Comparison of ENCODE assay signal across 10 cellular contexts in the genomic region with DNA sequence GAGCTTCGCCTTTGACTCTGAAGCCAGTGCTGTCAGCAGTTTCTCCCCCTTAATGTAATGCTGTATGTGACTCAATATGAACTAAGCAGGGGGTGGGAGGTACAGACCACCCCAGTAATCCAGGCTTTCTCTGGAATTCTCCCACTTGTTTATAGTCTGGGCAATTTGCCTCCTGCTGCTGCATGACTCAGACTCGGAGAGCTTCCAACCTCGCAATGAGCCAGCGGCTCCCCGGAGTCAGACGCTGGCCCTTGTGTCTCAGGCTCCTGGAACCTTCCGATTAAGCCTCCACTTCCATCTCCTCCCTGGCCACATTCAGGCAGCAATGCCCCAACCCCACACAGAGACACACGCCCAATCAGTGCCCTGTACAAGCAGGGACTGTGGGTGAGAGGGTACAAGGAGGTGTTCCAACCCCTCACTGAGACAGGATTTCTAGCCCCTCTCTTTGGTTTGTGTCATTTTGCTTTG.
A peak's percentile ranks its signal among the peaks of the same experiment; 100 is the strongest.
DNase-seq lines count a peak whose midpoint lies in the region; ATAC-seq and TF ChIP-seq lines count a peak whose summit lies in the region.
"Had no signal": no experiment of that assay in that cellular context is flagged by ENCODE, and none has a peak within 500 bp of the region (broad histone marks: within the 10 kb centered on the region; RNA-seq: fewer than 3 reads in every experiment).

No MANE protein-coding gene starts in this region.

- no peaks in the 10 kb centered on the region for H3K27me3 ChIP-seq in transverse colon
- H3K27me3 ChIP-seq: BLaER1 had no signal

- H3K4me3 ChIP-seq in transverse colon: no peak overlapping the region
- H3K4me3 ChIP-seq: BLaER1 had no signal

- TF ChIP-seq EP300 in transverse colon (IDR thresholded peaks at IDR 0.05; ENCODE audit: low read depth): no peak

- H3K4me1 ChIP-seq in transverse colon: peaks cover 9 to 32% (median 28%) of the 10 kb centered on the region in 4 donors

- TF ChIP-seq POLR2A in transverse colon (IDR thresholded peaks at IDR 0.05): no peak

- H3K27ac ChIP-seq in transverse colon: peak overlapping the region; percentile 70 to 76 (median 74)
- H3K27ac ChIP-seq: BLaER1 had no signal

- no peaks in the 10 kb centered on the region for H3K36me3 ChIP-seq in transverse colon
- H3K36me3 ChIP-seq: BLaER1 had no signal

- in situ Hi-C loops in transverse colon (cut with MboI; ENCODE audit: low pct_ligation_motif_present in 1 of 4, low pct_unique_long_range_greater_than_20kb in 1 of 4, low sequenced_read_pairs in 3 of 4): no loop called here

- ATAC-seq in left colon: peak; percentile 42

- DNase-seq in NCI-H146 (lab: John Stamatoyannopoulos, UW): peak; percentile 23
- no peak for DNase-seq in NCI-H146 treated with DMSO at 0.1 percent for 48 hours (lab: John Stamatoyannopoulos, UW; ENCODE audit: unreplicated experiment)
- DNase-seq in cerebellar cortex (ENCODE audit: low spot score): peak; percentile 92
- peak in 1 of 2 donors; percentile 41 for DNase-seq in left colon
- DNase-seq in transverse colon: peak; percentile 54
- DNase-seq in NCI-H2107 treated with DMSO at 0.1 percent for 48 hours (lab: John Stamatoyannopoulos, UW; ENCODE audit: unreplicated experiment): no peak
- no peak for DNase-seq in NCI-H1436 treated with DMSO at 0.1 percent for 48 hours (lab: John Stamatoyannopoulos, UW)
- no peak for DNase-seq in cortex of kidney (lab: John Stamatoyannopoulos, UW)
- DNase-seq: naive B cell had no signal

- intact Hi-C loops in left colon (cut with DNase I, micrococcal nuclease) (no loop called here), transverse colon (cut with DNase I; ENCODE audit: low total_unique reads) (no loop called here)

- no peaks in the 10 kb centered on the region for H3K9me3 ChIP-seq in transverse colon

- 27 to 67% methylated on average over 1 to 8 of the region's 8 CpGs for WGBS in transverse colon (ENCODE audit: low coverage in 1 of 2), 2 donors

- TF ChIP-seq CTCF in transverse colon (IDR thresholded peaks at IDR 0.05): no peak

Comparison
In these comparisons a context has a peak if more than half of its experiments do, and no peak if none do; other contexts are left out.
1. DNase-seq: peak in NCI-H146 (single experiment), cerebellar cortex (single experiment) and transverse colon (single experiment); none in NCI-H146 treated with DMSO at 0.1 percent for 48 hours (single experiment), NCI-H2107 treated with DMSO at 0.1 percent for 48 hours (single experiment), NCI-H1436 treated with DMSO at 0.1 percent for 48 hours (single experiment) and cortex of kidney (single experiment).